19 cellular contexts compared by ENCODE assay signal in the genomic region with DNA sequence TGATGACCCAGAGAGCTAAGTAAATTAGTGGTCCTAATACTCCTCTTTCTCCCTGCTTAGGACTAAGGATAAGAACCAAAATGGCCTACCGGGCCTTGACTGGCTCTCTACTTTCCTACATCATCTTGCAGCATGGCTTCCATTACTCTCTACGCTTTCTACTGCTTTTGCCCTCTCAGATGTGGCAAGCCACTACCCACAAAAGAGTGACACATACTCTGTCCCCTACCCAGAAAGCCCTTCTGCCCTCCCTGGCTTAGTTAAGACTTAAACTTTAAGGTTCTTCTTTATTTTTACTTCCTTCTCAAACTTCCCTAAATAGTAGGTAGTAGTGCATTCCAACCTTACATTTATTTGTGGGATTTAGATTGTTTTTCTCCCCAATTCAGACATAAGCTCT.
A peak's percentile ranks its signal among the peaks of the same experiment; 100 is the strongest.
DNase-seq lines count a peak whose midpoint lies in the region; ATAC-seq, FAIRE-seq and TF ChIP-seq lines count a peak whose summit lies in the region.
"Had no signal": no experiment of that assay in that cellular context is flagged by ENCODE, and none has a peak within 500 bp of the region (broad histone marks: within the 10 kb centered on the region; RNA-seq: fewer than 3 reads in every experiment).

No MANE protein-coding gene starts in this region.

- H3K4me3 ChIP-seq in PC-3 (ENCODE audit: low read length): no peak overlapping the region
- H3K4me3 ChIP-seq: BLaER1 treated with 17β-estradiol and CSF1 and Interleukin-3, amounts not matched to agents 10 nM and 100 nM had no signal

- H3K9me2 ChIP-seq in PC-3 (replicated peaks; ENCODE audit: low read length): no peaks in the 10 kb centered on the region

- BruUV-seq in PC-3 (replicated peaks; lab: Mats Ljungman, UMichigan): no TSS peak

- H3K36me3 ChIP-seq in PC-3 (ENCODE audit: low read depth, low read length): no peaks in the 10 kb centered on the region
- H3K36me3 ChIP-seq: BLaER1 treated with 17β-estradiol and CSF1 and Interleukin-3, amounts not matched to agents 10 nM and 100 nM had no signal

- ATAC-seq in activated naive CD4-positive, alpha-beta T cell treated with anti-CD3 and anti-CD28 coated beads, Interleukin-2, amount 50 U/mL, for 72 hours: peak; percentile 64 to 67
- ATAC-seq in stimulated activated naive CD8-positive, alpha-beta T cell treated with anti-CD3 and anti-CD28 coated beads, Interleukin-15, Interleukin-2, amounts not matched to agents 100 U/mL and 50 U/mL, for 24 hours: peak; percentile 46
- ATAC-seq in PC-3: no peak
- no peak for ATAC-seq in HG03280 (IDR thresholded peaks at IDR 0.05; ENCODE audit: unreplicated experiment)

- no peak overlapping the region for H2AFZ ChIP-seq in PC-3 (ENCODE audit: low read length)

- no peak for FAIRE-seq in D721Med (lab: Jason Lieb, UNC)
- FAIRE-seq: A204.1, H54 had no signal

- DNase-seq in activated naive CD4-positive, alpha-beta T cell treated with anti-CD3 and anti-CD28 coated beads, Interleukin-2, amount 50 U/mL, for 72 hours (ENCODE audit: low spot score in 2 of 2): no peak
- DNase-seq in activated naive CD4-positive, alpha-beta T cell (lab: John Stamatoyannopoulos, UW): no peak
- DNase-seq in MV-4-11 (lab: John Stamatoyannopoulos, UW) (peak; percentile 97), SIG-M5 (lab: John Stamatoyannopoulos, UW) (peak; percentile 22), PC-3 (no peak), D721Med (ENCODE audit: insufficient read length, low spot score) (no peak)
- no peak for DNase-seq in stimulated activated naive CD8-positive, alpha-beta T cell treated with anti-CD3 and anti-CD28 coated beads, Interleukin-15, Interleukin-2, amounts not matched to agents 100 U/mL and 50 U/mL, for 24 hours
- DNase-seq: DMS 273 treated with DMSO at 0.1 percent for 48 hours, IMR-90, NCI-H1436, NCI-H2029, NCI-H2171, NCI-H446 treated with DMSO at 0.1 percent for 48 hours, NCI-H748 treated with DMSO at 0.1 percent for 48 hours, SHP77 had no signal

- no peak overlapping the region for H3K4me2 ChIP-seq in PC-3 (ENCODE audit: low read length)

- no peaks in the 10 kb centered on the region for H4K20me1 ChIP-seq in PC-3 (ENCODE audit: low read length)
- H4K20me1 ChIP-seq: BLaER1 treated with 17β-estradiol and CSF1 and Interleukin-3, amounts not matched to agents 10 nM and 100 nM had no signal

- CTCF ChIA-PET in PC-3 (lab: Charles Lee): no interaction called here

- H3K9me3 Mint-ChIP-seq in activated naive CD4-positive, alpha-beta T cell treated with anti-CD3 and anti-CD28 coated beads, Interleukin-2, amount 50 U/mL, for 72 hours: no peaks in the 10 kb centered on the region

- no peaks in the 10 kb centered on the region for H3F3A ChIP-seq in PC-3 (ENCODE audit: low read length, unreplicated experiment)

- peaks cover 6% of the 10 kb centered on the region for H3K4me1 ChIP-seq in PC-3 (ENCODE audit: insufficient read depth, low read length)

- POLR2A ChIA-PET in PC-3 (lab: Charles Lee; ENCODE audit: unreplicated experiment): no interaction called here

- no peak overlapping the region for H3K9ac ChIP-seq in PC-3 (ENCODE audit: low read length)
- H3K9ac ChIP-seq: BLaER1 treated with 17β-estradiol and CSF1 and Interleukin-3, amounts not matched to agents 10 nM and 100 nM had no signal

- H3K79me2 ChIP-seq in PC-3 (ENCODE audit: low read length): no peaks in the 10 kb centered on the region

- H3K36me3 Mint-ChIP-seq in activated naive CD4-positive, alpha-beta T cell treated with anti-CD3 and anti-CD28 coated beads, Interleukin-2, amount 50 U/mL, for 72 hours: no peaks in the 10 kb centered on the region

- no peaks in the 10 kb centered on the region for H3K27me3 ChIP-seq in PC-3 (ENCODE audit: low read length)
- H3K27me3 ChIP-seq: BLaER1 treated with 17β-estradiol and CSF1 and Interleukin-3, amounts not matched to agents 10 nM and 100 nM had no signal

- H3K9me3 ChIP-seq in PC-3 (ENCODE audit: low read length): no peaks in the 10 kb centered on the region

- peak overlapping the region in 1 of 2 donors; percentile 84 for H3K27ac Mint-ChIP-seq in activated naive CD4-positive, alpha-beta T cell treated with anti-CD3 and anti-CD28 coated beads, Interleukin-2, amount 50 U/mL, for 72 hours

- TF ChIP-seq CTCF in PC-3 (conservative IDR thresholded peaks at IDR 0.05; ENCODE audit: low read depth, low read length) (no peak), D721Med (IDR thresholded peaks at IDR 0.05; ENCODE audit: insufficient read depth, missing control alignments) (no peak)

- H3K27ac ChIP-seq in PC-3 (ENCODE audit: low read length): no peak overlapping the region

- intact Hi-C loops in PC-3 (cut with micrococcal nuclease): no loop called here

Comparison
In these comparisons a context has a peak if more than half of its experiments do, and no peak if none do; other contexts are left out.
1. ATAC-seq: peak in activated naive CD4-positive, alpha-beta T cell treated with anti-CD3 and anti-CD28 coated beads, Interleukin-2, amount 50 U/mL, for 72 hours (2 of 2) and stimulated activated naive CD8-positive, alpha-beta T cell treated with anti-CD3 and anti-CD28 coated beads, Interleukin-15, Interleukin-2, amounts not matched to agents 100 U/mL and 50 U/mL, for 24 hours (single experiment); none in PC-3 (single experiment) and HG03280 (single experiment).
2. DNase-seq: peak in MV-4-11 (single experiment) and SIG-M5 (single experiment); none in activated naive CD4-positive, alpha-beta T cell treated with anti-CD3 and anti-CD28 coated beads, Interleukin-2, amount 50 U/mL, for 72 hours (0 of 2), activated naive CD4-positive, alpha-beta T cell (0 of 4), stimulated activated naive CD8-positive, alpha-beta T cell treated with anti-CD3 and anti-CD28 coated beads, Interleukin-15, Interleukin-2, amounts not matched to agents 100 U/mL and 50 U/mL, for 24 hours (single experiment), PC-3 (single experiment) and D721Med (single experiment).